In genomic region chr5:119578937-119579336, GRCh38 we compare ENCODE assay signal across 9 cellular contexts. TPM values are rescaled to one million over a fixed set of nuclear protein-coding genes. Genes with fewer than 3 reads are reported as not detected.
DNase-seq lines count a peak whose midpoint lies in the region; ATAC-seq and TF ChIP-seq lines count a peak whose summit lies in the region.
"Had no signal": no experiment of that assay in that cellular context is flagged by ENCODE, and none has a peak within 500 bp of the region (broad histone marks: within the 10 kb centered on the region; RNA-seq: fewer than 3 reads in every experiment).

No MANE protein-coding gene starts in this region.

- no peak overlapping the region for H3K4ac ChIP-seq in neuronal stem cell (ENCODE audit: low read length)

- H3K36me3 ChIP-seq in DOHH2 (ENCODE audit: control insufficient read depth, low read length) = no peaks in the 10 kb centered on the region
- H3K36me3 ChIP-seq in OCI-LY3 (replicated peaks; ENCODE audit: low read depth, low read length) = no peaks in the 10 kb centered on the region
- no peaks in the 10 kb centered on the region for H3K36me3 ChIP-seq in neuronal stem cell (replicated peaks in 1 of 2; ENCODE audit: control insufficient read depth in 2 of 2, insufficient read depth in 2 of 2, low read length in 2 of 2)

- no peak overlapping the region for H2BK5ac ChIP-seq in neuronal stem cell (ENCODE audit: low read length)

- H3K27me3 ChIP-seq in DOHH2 (ENCODE audit: control insufficient read depth, low read length) (no peaks in the 10 kb centered on the region), OCI-LY3 (ENCODE audit: low read depth, low read length) (no peaks in the 10 kb centered on the region), neuronal stem cell (ENCODE audit: control insufficient read depth in 3 of 3, insufficient read depth in 3 of 3, low read depth in 1 of 3, low read length in 3 of 3) (no peaks in the 10 kb centered on the region)

- WGBS in neuronal stem cell (ENCODE audit: extremely low coverage in 2 of 2, insufficient read length in 2 of 2, insufficient replicate concordance in 1 of 2), 2 donors = no CpG with 5 or more reads among the region's 3 CpGs

- H3K79me2 ChIP-seq in DOHH2 (ENCODE audit: control insufficient read depth, low read length) (no peaks in the 10 kb centered on the region), OCI-LY3 (ENCODE audit: low read length) (no peaks in the 10 kb centered on the region)

- no peak overlapping the region for H2BK15ac ChIP-seq in neuronal stem cell (ENCODE audit: low read length)

- H2AFZ ChIP-seq in OCI-LY3 (ENCODE audit: low read depth, low read length) (no peak overlapping the region), neuronal stem cell (ENCODE audit: low read length) (no peak overlapping the region)

- H3F3A ChIP-seq in DOHH2 (ENCODE audit: control insufficient read depth, insufficient read depth) = no peaks in the 10 kb centered on the region

- H2BK120ac ChIP-seq in neuronal stem cell (ENCODE audit: low read depth, low read length) = no peak overlapping the region

- H2BK12ac ChIP-seq in neuronal stem cell (ENCODE audit: low read length) = no peak overlapping the region

- no peaks in the 10 kb centered on the region for H3K9me2 ChIP-seq in DOHH2 (replicated peaks; ENCODE audit: control insufficient read depth, low read length)

- no peak overlapping the region for H3K14ac ChIP-seq in neuronal stem cell (ENCODE audit: low read length)

- H3K27ac ChIP-seq in DOHH2 (ENCODE audit: low read depth, low read length) (no peak overlapping the region), OCI-LY3 (ENCODE audit: low read length) (no peak overlapping the region), neuronal stem cell (replicated peaks; ENCODE audit: low read length) (no peak overlapping the region)

- H4K8ac ChIP-seq in neuronal stem cell (ENCODE audit: low read depth, low read length) = no peak overlapping the region

- H3K4me3 ChIP-seq in DOHH2 (ENCODE audit: low read length) (no peak overlapping the region), OCI-LY3 (ENCODE audit: low read length) (no peak overlapping the region), fibroblast of the aortic adventitia (ENCODE audit: low read depth, low read length) (no peak overlapping the region), neuronal stem cell (ENCODE audit: low read length in 2 of 2) (no peak overlapping the region)

- H3K4me1 ChIP-seq in DOHH2 (ENCODE audit: control insufficient read depth, low read length) (no peaks in the 10 kb centered on the region), OCI-LY3 (ENCODE audit: low read length) (peaks cover 24% of the 10 kb centered on the region), neuronal stem cell (ENCODE audit: control insufficient read depth in 2 of 2, insufficient read depth in 1 of 2, low read depth in 1 of 2, low read length in 2 of 2) (peaks cover 0 to 8% of the 10 kb centered on the region in 2 donors)

- TF ChIP-seq CTCF in DOHH2 (IDR thresholded peaks at IDR 0.05; ENCODE audit: low read depth, low read length, poor library complexity, severe bottlenecking) (peak; percentile 56), OCI-LY3 (IDR thresholded peaks at IDR 0.05; ENCODE audit: low read depth, low read length) (peak; percentile 50), fibroblast of the aortic adventitia (IDR thresholded peaks at IDR 0.05; ENCODE audit: insufficient read depth, low read length) (no peak), omental fat pad (IDR thresholded peaks at IDR 0.05) (no peak)

- ATAC-seq in GM19452 (IDR thresholded peaks at IDR 0.05; ENCODE audit: unreplicated experiment) = peak; percentile 40
- peak; percentile 66 for ATAC-seq in HG03354 (IDR thresholded peaks at IDR 0.05; ENCODE audit: poor library complexity, severe bottlenecking, unreplicated experiment)
- no peak for ATAC-seq in omental fat pad (ENCODE audit: low FRiP score)

- H4K91ac ChIP-seq in neuronal stem cell (ENCODE audit: low read depth, low read length, poor library complexity) = no peak overlapping the region

- no peak overlapping the region for H2AK5ac ChIP-seq in neuronal stem cell (ENCODE audit: low read depth, low read length)

- no peak overlapping the region for H3K9ac ChIP-seq in OCI-LY3 (ENCODE audit: low read length)
- no peak overlapping the region for H3K9ac ChIP-seq in neuronal stem cell (ENCODE audit: low read depth, low read length, poor library complexity)

- H3K18ac ChIP-seq in neuronal stem cell (ENCODE audit: low read length) = no peak overlapping the region

- H3K79me1 ChIP-seq in neuronal stem cell (ENCODE audit: low read depth, low read length) = no peaks in the 10 kb centered on the region

- H3K9me3 ChIP-seq in DOHH2 (ENCODE audit: control insufficient read depth, insufficient read depth, low read length) (no peaks in the 10 kb centered on the region), OCI-LY3 (ENCODE audit: insufficient read depth, low read length) (no peaks in the 10 kb centered on the region), neuronal stem cell (replicated peaks in 1 of 2; ENCODE audit: control insufficient read depth in 2 of 2, insufficient read depth in 1 of 2, low read depth in 1 of 2, low read length in 2 of 2) (no peaks in the 10 kb centered on the region)

- no peak overlapping the region for H3K4me2 ChIP-seq in DOHH2 (ENCODE audit: low read length)
- no peak overlapping the region for H3K4me2 ChIP-seq in OCI-LY3 (ENCODE audit: low read length)
- H3K4me2 ChIP-seq in neuronal stem cell (ENCODE audit: insufficient read depth, low read length, poor library complexity, severe bottlenecking) = no peak overlapping the region

- peak; percentile 7 for DNase-seq in fibroblast of the aortic adventitia (ENCODE audit: low read depth)
- no peak for DNase-seq in omental fat pad (ENCODE audit: low spot score)
- DNase-seq in neuronal stem cell (ENCODE audit: low spot score) = no peak
- DNase-seq in NCI-H345 (lab: John Stamatoyannopoulos, UW) = no peak

- H3K23ac ChIP-seq in neuronal stem cell (ENCODE audit: low read depth, low read length, poor library complexity) = no peak overlapping the region

- no peaks in the 10 kb centered on the region for H4K20me1 ChIP-seq in DOHH2 (ENCODE audit: control insufficient read depth, insufficient read depth, low read depth, low read length)
- no peaks in the 10 kb centered on the region for H4K20me1 ChIP-seq in OCI-LY3 (ENCODE audit: insufficient read depth, low read length)

RNA-seq across cellular contexts. Expression of gene FAM170A, which starts 50.4 kb away (rescaled TPM):
- total RNA-seq in fibroblast of the aortic adventitia (ENCODE audit: low replicate concordance) (not detected in 2 replicates), omental fat pad (not detected)
- not detected for polyA plus RNA-seq in neuronal stem cell (2013, experiment 1 of 2)
- polyA plus RNA-seq in neuronal stem cell (2013, experiment 2 of 2) = not detected
- total RNA-seq: T-helper 2 cell treated with Interferon-gamma antibody and Interleukin-4, amounts not matched to agents 100 ng/mL and 5 ng/mL, for 36 hours had no signal

Comparison
In these comparisons a context has a peak if more than half of its experiments do, and no peak if none do; other contexts are left out.
1. CTCF ChIP-seq: peak in DOHH2 (single experiment) and OCI-LY3 (single experiment); none in fibroblast of the aortic adventitia (single experiment) and omental fat pad (0 of 3).